Comparison of ENCODE assay signal across 1 cellular context in the genomic region with DNA sequence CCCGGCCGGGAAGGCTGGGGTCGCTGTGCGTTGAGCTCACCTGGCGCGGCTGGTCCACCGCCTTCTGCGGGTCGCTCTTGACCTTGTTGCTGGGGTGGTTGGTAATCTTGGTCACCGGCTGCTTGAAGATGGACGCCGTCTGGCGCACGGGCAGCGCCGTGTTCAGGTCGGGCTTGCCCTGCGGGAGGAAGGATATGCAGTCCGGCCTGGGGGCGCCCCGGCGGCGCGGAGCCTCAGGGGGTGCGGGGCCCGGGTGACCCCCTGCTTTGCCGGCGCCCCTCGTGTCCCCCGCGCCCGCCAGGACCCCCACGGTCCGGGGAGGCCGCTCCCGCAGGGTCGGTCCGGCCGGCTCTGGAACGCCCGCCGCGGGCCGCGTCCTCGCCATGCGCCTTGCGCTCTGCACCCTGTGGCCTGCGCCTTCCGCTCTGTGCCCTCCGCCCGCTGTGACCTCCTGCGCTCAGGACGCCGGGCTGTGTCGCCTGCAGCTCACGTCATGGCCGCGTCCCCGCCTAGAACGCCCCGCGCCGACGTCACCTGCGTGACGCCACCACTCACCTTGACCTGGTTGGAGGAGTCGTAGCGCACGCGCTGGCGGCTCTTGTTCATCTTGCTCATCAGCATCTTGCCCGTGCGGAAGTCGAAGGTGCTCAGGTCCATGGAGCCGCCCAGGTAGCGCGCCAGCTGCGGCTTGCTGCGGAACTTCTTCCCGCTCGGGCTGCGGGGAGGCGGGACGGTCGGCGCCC.
TF ChIP-seq lines count a peak whose summit lies in the region.

No MANE protein-coding gene starts in this region.

TF ChIP-seq in H1, 55 proteins besides CTCF, POLR2A, EP300 and RAD21:
- TF ChIP-seq SP2 (IDR thresholded peaks at IDR 0.05; ENCODE audit: low read length) = no peak
- TF ChIP-seq POLR2AphosphoS5 (IDR thresholded peaks at IDR 0.05; ENCODE audit: low read depth, low read length) = no peak
- no peak for TF ChIP-seq E2F6 (IDR thresholded peaks at IDR 0.05)
- no peak for TF ChIP-seq NRF1 (IDR thresholded peaks at IDR 0.05; ENCODE audit: low read depth, low read length)
- TF ChIP-seq, protein P1, sequence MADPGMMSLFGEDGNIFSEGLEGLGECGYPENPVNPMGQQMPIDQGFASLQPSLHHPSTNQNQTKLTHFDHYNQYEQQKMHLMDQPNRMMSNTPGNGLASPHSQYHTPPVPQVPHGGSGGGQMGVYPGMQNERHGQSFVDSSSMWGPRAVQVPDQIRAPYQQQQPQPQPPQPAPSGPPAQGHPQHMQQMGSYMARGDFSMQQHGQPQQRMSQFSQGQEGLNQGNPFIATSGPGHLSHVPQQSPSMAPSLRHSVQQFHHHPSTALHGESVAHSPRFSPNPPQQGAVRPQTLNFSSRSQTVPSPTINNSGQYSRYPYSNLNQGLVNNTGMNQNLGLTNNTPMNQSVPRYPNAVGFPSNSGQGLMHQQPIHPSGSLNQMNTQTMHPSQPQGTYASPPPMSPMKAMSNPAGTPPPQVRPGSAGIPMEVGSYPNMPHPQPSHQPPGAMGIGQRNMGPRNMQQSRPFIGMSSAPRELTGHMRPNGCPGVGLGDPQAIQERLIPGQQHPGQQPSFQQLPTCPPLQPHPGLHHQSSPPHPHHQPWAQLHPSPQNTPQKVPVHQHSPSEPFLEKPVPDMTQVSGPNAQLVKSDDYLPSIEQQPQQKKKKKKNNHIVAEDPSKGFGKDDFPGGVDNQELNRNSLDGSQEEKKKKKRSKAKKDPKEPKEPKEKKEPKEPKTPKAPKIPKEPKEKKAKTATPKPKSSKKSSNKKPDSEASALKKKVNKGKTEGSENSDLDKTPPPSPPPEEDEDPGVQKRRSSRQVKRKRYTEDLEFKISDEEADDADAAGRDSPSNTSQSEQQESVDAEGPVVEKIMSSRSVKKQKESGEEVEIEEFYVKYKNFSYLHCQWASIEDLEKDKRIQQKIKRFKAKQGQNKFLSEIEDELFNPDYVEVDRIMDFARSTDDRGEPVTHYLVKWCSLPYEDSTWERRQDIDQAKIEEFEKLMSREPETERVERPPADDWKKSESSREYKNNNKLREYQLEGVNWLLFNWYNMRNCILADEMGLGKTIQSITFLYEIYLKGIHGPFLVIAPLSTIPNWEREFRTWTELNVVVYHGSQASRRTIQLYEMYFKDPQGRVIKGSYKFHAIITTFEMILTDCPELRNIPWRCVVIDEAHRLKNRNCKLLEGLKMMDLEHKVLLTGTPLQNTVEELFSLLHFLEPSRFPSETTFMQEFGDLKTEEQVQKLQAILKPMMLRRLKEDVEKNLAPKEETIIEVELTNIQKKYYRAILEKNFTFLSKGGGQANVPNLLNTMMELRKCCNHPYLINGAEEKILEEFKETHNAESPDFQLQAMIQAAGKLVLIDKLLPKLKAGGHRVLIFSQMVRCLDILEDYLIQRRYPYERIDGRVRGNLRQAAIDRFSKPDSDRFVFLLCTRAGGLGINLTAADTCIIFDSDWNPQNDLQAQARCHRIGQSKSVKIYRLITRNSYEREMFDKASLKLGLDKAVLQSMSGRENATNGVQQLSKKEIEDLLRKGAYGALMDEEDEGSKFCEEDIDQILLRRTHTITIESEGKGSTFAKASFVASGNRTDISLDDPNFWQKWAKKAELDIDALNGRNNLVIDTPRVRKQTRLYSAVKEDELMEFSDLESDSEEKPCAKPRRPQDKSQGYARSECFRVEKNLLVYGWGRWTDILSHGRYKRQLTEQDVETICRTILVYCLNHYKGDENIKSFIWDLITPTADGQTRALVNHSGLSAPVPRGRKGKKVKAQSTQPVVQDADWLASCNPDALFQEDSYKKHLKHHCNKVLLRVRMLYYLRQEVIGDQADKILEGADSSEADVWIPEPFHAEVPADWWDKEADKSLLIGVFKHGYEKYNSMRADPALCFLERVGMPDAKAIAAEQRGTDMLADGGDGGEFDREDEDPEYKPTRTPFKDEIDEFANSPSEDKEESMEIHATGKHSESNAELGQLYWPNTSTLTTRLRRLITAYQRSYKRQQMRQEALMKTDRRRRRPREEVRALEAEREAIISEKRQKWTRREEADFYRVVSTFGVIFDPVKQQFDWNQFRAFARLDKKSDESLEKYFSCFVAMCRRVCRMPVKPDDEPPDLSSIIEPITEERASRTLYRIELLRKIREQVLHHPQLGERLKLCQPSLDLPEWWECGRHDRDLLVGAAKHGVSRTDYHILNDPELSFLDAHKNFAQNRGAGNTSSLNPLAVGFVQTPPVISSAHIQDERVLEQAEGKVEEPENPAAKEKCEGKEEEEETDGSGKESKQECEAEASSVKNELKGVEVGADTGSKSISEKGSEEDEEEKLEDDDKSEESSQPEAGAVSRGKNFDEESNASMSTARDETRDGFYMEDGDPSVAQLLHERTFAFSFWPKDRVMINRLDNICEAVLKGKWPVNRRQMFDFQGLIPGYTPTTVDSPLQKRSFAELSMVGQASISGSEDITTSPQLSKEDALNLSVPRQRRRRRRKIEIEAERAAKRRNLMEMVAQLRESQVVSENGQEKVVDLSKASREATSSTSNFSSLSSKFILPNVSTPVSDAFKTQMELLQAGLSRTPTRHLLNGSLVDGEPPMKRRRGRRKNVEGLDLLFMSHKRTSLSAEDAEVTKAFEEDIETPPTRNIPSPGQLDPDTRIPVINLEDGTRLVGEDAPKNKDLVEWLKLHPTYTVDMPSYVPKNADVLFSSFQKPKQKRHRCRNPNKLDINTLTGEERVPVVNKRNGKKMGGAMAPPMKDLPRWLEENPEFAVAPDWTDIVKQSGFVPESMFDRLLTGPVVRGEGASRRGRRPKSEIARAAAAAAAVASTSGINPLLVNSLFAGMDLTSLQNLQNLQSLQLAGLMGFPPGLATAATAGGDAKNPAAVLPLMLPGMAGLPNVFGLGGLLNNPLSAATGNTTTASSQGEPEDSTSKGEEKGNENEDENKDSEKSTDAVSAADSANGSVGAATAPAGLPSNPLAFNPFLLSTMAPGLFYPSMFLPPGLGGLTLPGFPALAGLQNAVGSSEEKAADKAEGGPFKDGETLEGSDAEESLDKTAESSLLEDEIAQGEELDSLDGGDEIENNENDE (IDR thresholded peaks at IDR 0.05; ENCODE audit: insufficient replicate concordance, low read length) = no peak
- no peak for TF ChIP-seq CTBP2 (IDR thresholded peaks at IDR 0.05; ENCODE audit: borderline replicate concordance, insufficient read depth, insufficient read length, low read length)
- no peak for TF ChIP-seq KDM1A (IDR thresholded peaks at IDR 0.05; ENCODE audit: borderline replicate concordance, low read length)
- TF ChIP-seq TEAD4 (IDR thresholded peaks at IDR 0.05; ENCODE audit: low read depth, low read length) = no peak
- no peak for TF ChIP-seq KDM4A (IDR thresholded peaks at IDR 0.05; ENCODE audit: low read depth, low read length, severe bottlenecking)
- no peak for TF ChIP-seq ATF3 (IDR thresholded peaks at IDR 0.05; ENCODE audit: insufficient read depth, low read depth, low read length)
- TF ChIP-seq ZNF274 (IDR thresholded peaks at IDR 0.05; ENCODE audit: borderline replicate concordance, extremely low read depth, low read length) = no peak
- TF ChIP-seq MAX (IDR thresholded peaks at IDR 0.05) = no peak
- TF ChIP-seq KDM5A (IDR thresholded peaks at IDR 0.05; ENCODE audit: low read length) = no peak
- TF ChIP-seq SIN3A (conservative IDR thresholded peaks at IDR 0.05 in 1 of 2, IDR thresholded peaks at IDR 0.05 in 1 of 2; ENCODE audit: low read depth in 1 of 2, low read length in 2 of 2) = no peak
- no peak for TF ChIP-seq CHD2 (IDR thresholded peaks at IDR 0.05; ENCODE audit: low read length)
- TF ChIP-seq RBBP5 (IDR thresholded peaks at IDR 0.05; ENCODE audit: borderline replicate concordance, low read depth, low read length) = no peak
- TF ChIP-seq, protein P2, sequence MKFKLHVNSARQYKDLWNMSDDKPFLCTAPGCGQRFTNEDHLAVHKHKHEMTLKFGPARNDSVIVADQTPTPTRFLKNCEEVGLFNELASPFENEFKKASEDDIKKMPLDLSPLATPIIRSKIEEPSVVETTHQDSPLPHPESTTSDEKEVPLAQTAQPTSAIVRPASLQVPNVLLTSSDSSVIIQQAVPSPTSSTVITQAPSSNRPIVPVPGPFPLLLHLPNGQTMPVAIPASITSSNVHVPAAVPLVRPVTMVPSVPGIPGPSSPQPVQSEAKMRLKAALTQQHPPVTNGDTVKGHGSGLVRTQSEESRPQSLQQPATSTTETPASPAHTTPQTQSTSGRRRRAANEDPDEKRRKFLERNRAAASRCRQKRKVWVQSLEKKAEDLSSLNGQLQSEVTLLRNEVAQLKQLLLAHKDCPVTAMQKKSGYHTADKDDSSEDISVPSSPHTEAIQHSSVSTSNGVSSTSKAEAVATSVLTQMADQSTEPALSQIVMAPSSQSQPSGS (IDR thresholded peaks at IDR 0.05; ENCODE audit: low read length) = no peak
